In genomic region chr3:138297059-138297607, GRCh38 we compare ENCODE assay signal across 22 cellular contexts. TPM values are rescaled to one million over a fixed set of nuclear protein-coding genes. Genes with fewer than 3 reads are reported as not detected.
DNase-seq lines count a peak whose midpoint lies in the region; ATAC-seq and TF ChIP-seq lines count a peak whose summit lies in the region.
"Had no signal": no experiment of that assay in that cellular context is flagged by ENCODE, and none has a peak within 500 bp of the region (broad histone marks: within the 10 kb centered on the region; RNA-seq: fewer than 3 reads in every experiment).

No MANE protein-coding gene starts in this region.

- no peaks in the 10 kb centered on the region for H3K27me3 Mint-ChIP-seq in activated T-cell treated with anti-CD3 and anti-CD28 coated beads, Interleukin-2, amount 50 U/mL, for 24 hours
- H3K27me3 Mint-ChIP-seq in activated CD4-positive, alpha-beta memory T cell treated with anti-CD3 and anti-CD28 coated beads, Interleukin-2, amount 10 ng/mL, durations not matched to agents 7 days and 5 days: no peaks in the 10 kb centered on the region
- H3K27me3 Mint-ChIP-seq in neural crest cell (ENCODE audit: low read depth): no peaks in the 10 kb centered on the region

- POLR2A ChIA-PET in activated CD4-positive, alpha-beta memory T cell treated with anti-CD3 and anti-CD28 coated beads, Interleukin-2, amount 10 ng/mL, durations not matched to agents 7 days and 5 days (lab: Charles Lee): interaction anchor here (0.7 kb wide), 1 partner anchor 8 kb away, joined by 4 read pairs; no protein-coding TSS in a partner anchor

- peak overlapping the region; percentile 61 for H3K4me3 Mint-ChIP-seq in activated T-cell treated with anti-CD3 and anti-CD28 coated beads, Interleukin-2, amount 50 U/mL, for 24 hours
- H3K4me3 Mint-ChIP-seq in activated CD4-positive, alpha-beta memory T cell treated with anti-CD3 and anti-CD28 coated beads, Interleukin-2, amount 10 ng/mL, durations not matched to agents 7 days and 5 days: no peak overlapping the region
- no peak overlapping the region for H3K4me3 Mint-ChIP-seq in neural crest cell
- H3K4me3 Mint-ChIP-seq: H9 had no signal

- ATAC-seq in GM19395 (IDR thresholded peaks at IDR 0.05; ENCODE audit: unreplicated experiment): peak; percentile 15
- ATAC-seq: heart right ventricle, left cardiac atrium had no signal

- no peaks in the 10 kb centered on the region for H3F3A ChIP-seq in smooth muscle cell (ENCODE audit: low read depth)

- CTCF ChIA-PET in activated CD4-positive, alpha-beta memory T cell treated with anti-CD3 and anti-CD28 coated beads, Interleukin-2, amount 10 ng/mL, durations not matched to agents 7 days and 5 days (lab: Charles Lee): no interaction called here

- TF ChIP-seq CTCF in neural crest cell (conservative IDR thresholded peaks at IDR 0.05) (no peak), smooth muscle cell (IDR thresholded peaks at IDR 0.05; ENCODE audit: borderline replicate concordance, insufficient read depth, poor library complexity, severe bottlenecking) (no peak)

- H3K9me3 ChIP-seq in smooth muscle cell (replicated peaks; ENCODE audit: low read depth): no peaks in the 10 kb centered on the region
- H3K9me3 ChIP-seq: heart right ventricle, tibial nerve had no signal

- 94% methylated on average over 5 of the region's 5 CpGs for WGBS in smooth muscle cell (ENCODE audit: low lambda C conversion rate)

- no peaks in the 10 kb centered on the region for H3K27me3 ChIP-seq in smooth muscle cell (ENCODE audit: low read depth)
- H3K27me3 ChIP-seq: brain microvascular endothelial cell, heart right ventricle, tibial nerve had no signal

- H3K4me1 ChIP-seq in smooth muscle cell (ENCODE audit: low read depth): no peaks in the 10 kb centered on the region
- H3K4me1 ChIP-seq: heart right ventricle, tibial nerve had no signal

- no peaks in the 10 kb centered on the region for H4K20me1 ChIP-seq in smooth muscle cell (ENCODE audit: low read depth)

- peaks cover 67% of the 10 kb centered on the region for H3K36me3 Mint-ChIP-seq in activated T-cell treated with anti-CD3 and anti-CD28 coated beads, Interleukin-2, amount 50 U/mL, for 24 hours (ENCODE audit: low read depth)
- peaks cover 42% of the 10 kb centered on the region for H3K36me3 Mint-ChIP-seq in activated CD4-positive, alpha-beta memory T cell treated with anti-CD3 and anti-CD28 coated beads, Interleukin-2, amount 10 ng/mL, durations not matched to agents 7 days and 5 days (ENCODE audit: low read depth)
- peaks cover 18% of the 10 kb centered on the region for H3K36me3 Mint-ChIP-seq in neural crest cell (ENCODE audit: low read depth)

- no peak overlapping the region for H3K27ac ChIP-seq in smooth muscle cell (ENCODE audit: low read depth)
- H3K27ac ChIP-seq: brain microvascular endothelial cell, epithelial cell of prostate, heart right ventricle, tibial nerve had no signal

- H3K9ac ChIP-seq in smooth muscle cell (ENCODE audit: low read depth): no peak overlapping the region

- H3K36me3 ChIP-seq in smooth muscle cell (ENCODE audit: low read depth): no peaks in the 10 kb centered on the region

- DNase-seq in activated T-cell treated with anti-CD3 and anti-CD28 coated beads, Interleukin-2, amount 50 U/mL, for 24 hours: no peak
- no peak for DNase-seq in activated T-cell treated with anti-CD3 and anti-CD28 coated beads for 4 hours
- DNase-seq in activated CD4-positive, alpha-beta memory T cell treated with anti-CD3 and anti-CD28 coated beads, Interleukin-2, amount 10 ng/mL, durations not matched to agents 7 days and 5 days: peak; percentile 20
- no peak for DNase-seq in neural crest cell (ENCODE audit: low read depth, low spot score)
- no peak for DNase-seq in anterior cingulate cortex (lab: John Stamatoyannopoulos, UW)
- DNase-seq in smooth muscle cell (lab: John Stamatoyannopoulos, UW; ENCODE audit: unreplicated experiment): no peak
- no peak for DNase-seq in globus pallidus (ENCODE audit: low spot score)
- DNase-seq: brain microvascular endothelial cell, C1 segment of cervical spinal cord, H9, heart right ventricle, Karpas-422, left cardiac atrium, NCI-H146, NCI-H510A, nucleus accumbens, SHP77, small intestine had no signal

- H3K4me3 ChIP-seq in smooth muscle cell: no peak overlapping the region
- H3K4me3 ChIP-seq: heart right ventricle, tibial nerve had no signal

- no peaks in the 10 kb centered on the region for H3K9me3 Mint-ChIP-seq in activated T-cell treated with anti-CD3 and anti-CD28 coated beads, Interleukin-2, amount 50 U/mL, for 24 hours
- H3K9me3 Mint-ChIP-seq in activated CD4-positive, alpha-beta memory T cell treated with anti-CD3 and anti-CD28 coated beads, Interleukin-2, amount 10 ng/mL, durations not matched to agents 7 days and 5 days: no peaks in the 10 kb centered on the region
- H3K9me3 Mint-ChIP-seq in neural crest cell: no peaks in the 10 kb centered on the region
- H3K9me3 Mint-ChIP-seq: H9 had no signal

- no peak overlapping the region for H2AFZ ChIP-seq in smooth muscle cell (ENCODE audit: low read depth)

- peak overlapping the region; percentile 96 for H3K27ac Mint-ChIP-seq in activated T-cell treated with anti-CD3 and anti-CD28 coated beads, Interleukin-2, amount 50 U/mL, for 24 hours
- H3K27ac Mint-ChIP-seq in activated CD4-positive, alpha-beta memory T cell treated with anti-CD3 and anti-CD28 coated beads, Interleukin-2, amount 10 ng/mL, durations not matched to agents 7 days and 5 days: peak overlapping the region; percentile 62
- H3K27ac Mint-ChIP-seq in neural crest cell (ENCODE audit: unreplicated experiment): peak overlapping the region; percentile 67
- H3K27ac Mint-ChIP-seq: H9 had no signal

- no peak overlapping the region for H3K4me2 ChIP-seq in smooth muscle cell

- peaks cover 40% of the 10 kb centered on the region for H3K4me1 Mint-ChIP-seq in activated T-cell treated with anti-CD3 and anti-CD28 coated beads, Interleukin-2, amount 50 U/mL, for 24 hours (ENCODE audit: low read depth)
- peaks cover 31% of the 10 kb centered on the region for H3K4me1 Mint-ChIP-seq in activated CD4-positive, alpha-beta memory T cell treated with anti-CD3 and anti-CD28 coated beads, Interleukin-2, amount 10 ng/mL, durations not matched to agents 7 days and 5 days
- no peaks in the 10 kb centered on the region for H3K4me1 Mint-ChIP-seq in neural crest cell
- H3K4me1 Mint-ChIP-seq: H9 had no signal

- no peaks in the 10 kb centered on the region for H3K79me2 ChIP-seq in smooth muscle cell (ENCODE audit: low read depth)

RNA-seq across cellular contexts. Expression of gene NME9, which starts 32.5 kb away (rescaled TPM):
- total RNA-seq in activated CD4-positive, alpha-beta memory T cell treated with anti-CD3 and anti-CD28 coated beads, Interleukin-2, amount 10 ng/mL, durations not matched to agents 7 days and 5 days: under 1 TPM; 0.20 to 0.43 TPM
- total RNA-seq in neural crest cell: 0.79 TPM in 1 of 2 replicates, not detected in the other
- not detected in 2 replicates for total RNA-seq in smooth muscle cell
- 0.86 TPM in 1 of 2 replicates, not detected in the other for polyA plus RNA-seq in smooth muscle cell
- total RNA-seq: chondrocyte, H9, left cardiac atrium, tibial nerve had no signal

RNA-seq across cellular contexts. Expression of gene MRAS, which starts 51.2 kb away (rescaled TPM):
- total RNA-seq in activated CD4-positive, alpha-beta memory T cell treated with anti-CD3 and anti-CD28 coated beads, Interleukin-2, amount 10 ng/mL, durations not matched to agents 7 days and 5 days: not detected
- total RNA-seq in neural crest cell (24.7 and 27.0 TPM in 2 replicates), smooth muscle cell (33.9 and 60.5 TPM in 2 replicates)
- polyA plus RNA-seq in smooth muscle cell: 43.0 and 44.9 TPM in 2 replicates

Comparison
In these comparisons a context has a peak if more than half of its experiments do, and no peak if none do; other contexts are left out.
1. RNA of gene MRAS, which starts 51.2 kb away (total RNA-seq): 33.9 to 60.5 TPM in smooth muscle cell and 24.7 to 27.0 TPM in neural crest cell; not detected in activated CD4-positive, alpha-beta memory T cell treated with anti-CD3 and anti-CD28 coated beads, Interleukin-2, amount 10 ng/mL, durations not matched to agents 7 days and 5 days; every median in the first group is over 10 times any median in the second.
2. Peak in every context shown above with its lines, with median percentiles within 50 percentile points of each other: H3K27ac Mint-ChIP-seq.